In genomic region chr12:8698830-8699330, GRCh38 we compare ENCODE assay signal across 8 cellular contexts. TPM values are rescaled to one million over a fixed set of nuclear protein-coding genes. Genes with fewer than 3 reads are reported as not detected.
A peak's percentile ranks its signal among the peaks of the same experiment; 100 is the strongest.
DNase-seq lines count a peak whose midpoint lies in the region; ATAC-seq and TF ChIP-seq lines count a peak whose summit lies in the region.

No MANE protein-coding gene starts in this region.

- peaks cover 13 to 22% (median 15%) of the 10 kb centered on the region in 3 experiments; a peak in 6 of 7 replicates for H3K36me3 Mint-ChIP-seq in H9 (ENCODE audit: insufficient read depth in 1 of 3, low read depth in 3 of 3)

- H2AFZ ChIP-seq in H9 (ENCODE audit: low read length) = no peak overlapping the region

- peak overlapping the region; percentile 69 for H3K4me2 ChIP-seq in H9 (ENCODE audit: insufficient read depth, insufficient read length, low read length)
- H3K4me2 ChIP-seq in skeletal muscle satellite cell (ENCODE audit: low read length) = peak overlapping the region; percentile 94

- peak overlapping the region in 1 of 3 experiments; percentile 85; a peak in 3 of 7 replicates for H3K27ac Mint-ChIP-seq in H9

- TF ChIP-seq CTCF in H9 (conservative IDR thresholded peaks at IDR 0.05) (no peak), WI38 (IDR thresholded peaks at IDR 0.05; ENCODE audit: low read depth, low read length) (no peak), gastroesophageal sphincter (IDR thresholded peaks at IDR 0.05) (no peak)

- H2BK15ac ChIP-seq in H9 (ENCODE audit: low read depth, low read length) = no peak overlapping the region

- no peak overlapping the region for H2AK5ac ChIP-seq in H9 (ENCODE audit: insufficient read length, low read length)

- no peak overlapping the region for H4K91ac ChIP-seq in H9 (ENCODE audit: insufficient read length, low read depth, low read length)

- H3K27me3 ChIP-seq in H9 (ENCODE audit: insufficient read depth, low read length) (no peaks in the 10 kb centered on the region), gastroesophageal sphincter (no peaks in the 10 kb centered on the region), skeletal muscle satellite cell (ENCODE audit: control insufficient read depth, insufficient read depth, low read length) (no peaks in the 10 kb centered on the region)

- TF ChIP-seq EP300 in gastroesophageal sphincter (IDR thresholded peaks at IDR 0.05) = no peak

- H2BK5ac ChIP-seq in H9 (ENCODE audit: insufficient read length, low read length) = no peak overlapping the region

- no peak overlapping the region for H2BK20ac ChIP-seq in H9 (ENCODE audit: low read depth, low read length, poor library complexity, severe bottlenecking)

- peaks cover 3% of the 10 kb centered on the region for H3K79me1 ChIP-seq in H9 (ENCODE audit: insufficient read depth, low read depth, low read length, poor library complexity, severe bottlenecking)

- H3K23ac ChIP-seq in H9 (ENCODE audit: insufficient read length, low read depth, low read length) = no peak overlapping the region

- no peak for TF ChIP-seq POLR2A in gastroesophageal sphincter (IDR thresholded peaks at IDR 0.05)

- no CpG with 5 or more reads among the region's 2 CpGs for WGBS in H9 (ENCODE audit: extremely low coverage, insufficient read length, low lambda C conversion rate)
- WGBS in gastroesophageal sphincter (ENCODE audit: low coverage in 1 of 2), 2 donors = 13 to 14% methylated on average over 2 of the region's 2 CpGs

- H3K4me3 ChIP-seq in WI38 (ENCODE audit: low read depth, low read length) = peak overlapping the region; percentile 82
- H3K4me3 ChIP-seq in gastroesophageal sphincter = peak overlapping the region; percentile 61 to 99
- peak overlapping the region; percentile 99 for H3K4me3 ChIP-seq in skeletal muscle satellite cell (ENCODE audit: low read length)

- peaks cover 9% of the 10 kb centered on the region for H3K23me2 ChIP-seq in H9 (ENCODE audit: insufficient read length, low read depth, low read length, poor library complexity, severe bottlenecking)

- H3K27me3 Mint-ChIP-seq in H9 (ENCODE audit: low read depth) = no peaks in the 10 kb centered on the region

- no peak overlapping the region for H4K8ac ChIP-seq in H9 (replicated peaks; ENCODE audit: insufficient read length, low read depth, low read length)

- H4K5ac ChIP-seq in H9 (ENCODE audit: insufficient read length, low read depth, low read length) = no peak overlapping the region

- no peaks in the 10 kb centered on the region for H3K9me3 ChIP-seq in H9 (ENCODE audit: control insufficient read depth, low read depth, low read length)
- H3K9me3 ChIP-seq in gastroesophageal sphincter = no peaks in the 10 kb centered on the region
- H3K9me3 ChIP-seq in skeletal muscle satellite cell (replicated peaks; ENCODE audit: low read length) = no peaks in the 10 kb centered on the region

- H3K9me3 Mint-ChIP-seq in H9 = no peaks in the 10 kb centered on the region

- H3K4me1 Mint-ChIP-seq in H9 = peaks cover 35 to 41% of the 10 kb centered on the region in 2 experiments

- DNase-seq in H9 = no peak
- no peak for DNase-seq in DMS79 treated with DMSO at 0.1 percent for 48 hours (lab: John Stamatoyannopoulos, UW)
- no peak for DNase-seq in NCI-H748 treated with DMSO at 0.1 percent for 48 hours (lab: John Stamatoyannopoulos, UW)
- DNase-seq in substantia nigra (lab: John Stamatoyannopoulos, UW) = no peak

- no peak overlapping the region for H2BK120ac ChIP-seq in H9 (ENCODE audit: low read depth, low read length, poor library complexity, severe bottlenecking)

- H3T11ph ChIP-seq in H9 (ENCODE audit: low read length) = no peak overlapping the region

- peaks cover 25% of the 10 kb centered on the region; the same call in 1 of the 2 replicates for H3K79me2 ChIP-seq in H9 (ENCODE audit: insufficient read depth, low read length)

- H3K18ac ChIP-seq in H9 (ENCODE audit: insufficient read length, low read depth, low read length) = no peak overlapping the region

- H3K9ac ChIP-seq in H9 (ENCODE audit: extremely low read depth, insufficient read length, low read length) (peak overlapping the region; percentile 80), skeletal muscle satellite cell (ENCODE audit: low read depth, low read length) (peak overlapping the region; percentile 96)

- ATAC-seq in gastroesophageal sphincter = no peak
- ATAC-seq in GM19324 (IDR thresholded peaks at IDR 0.05; ENCODE audit: low FRiP score, unreplicated experiment) = no peak

- H3K36me3 ChIP-seq in gastroesophageal sphincter = no peaks in the 10 kb centered on the region
- H3K36me3 ChIP-seq in skeletal muscle satellite cell (ENCODE audit: insufficient read depth, low read length) = no peaks in the 10 kb centered on the region

- no peak overlapping the region for H3K4ac ChIP-seq in H9 (ENCODE audit: low read depth, low read length)

- H4K20me1 ChIP-seq in H9 (ENCODE audit: control insufficient read depth, insufficient read depth, insufficient read length) = no peaks in the 10 kb centered on the region

- H3K4me1 ChIP-seq in H9 (ENCODE audit: insufficient read depth, low read length) (no peaks in the 10 kb centered on the region; the same call in 1 of the 2 replicates), gastroesophageal sphincter (peaks cover 4 to 60% (median 5%) of the 10 kb centered on the region in 3 donors), skeletal muscle satellite cell (ENCODE audit: control insufficient read depth, insufficient read depth, low read length) (peaks cover 8% of the 10 kb centered on the region)

- H3K14ac ChIP-seq in H9 (ENCODE audit: insufficient read depth, low read length) = no peak overlapping the region

- H2BK12ac ChIP-seq in H9 (ENCODE audit: insufficient read length, low read depth, low read length) = no peak overlapping the region

- H3K4me3 Mint-ChIP-seq in H9 = peak overlapping the region; percentile 93 to 96

- H3K27ac ChIP-seq in H9 (ENCODE audit: insufficient read length, low read depth, low read length) (no peak overlapping the region), gastroesophageal sphincter (peak overlapping the region; percentile 82 to 100 (median 98)), substantia nigra (ENCODE audit: low read depth, low read length, poor library complexity, severe bottlenecking) (no peak overlapping the region)

- no peak overlapping the region for H3K56ac ChIP-seq in H9 (ENCODE audit: insufficient read length, low read depth, low read length)

RNA-seq across cellular contexts. Expression of gene RIMKLB, which starts 1.1 kb away (rescaled TPM):
- total RNA-seq in H9 (2021) (80.2 and 87.7 TPM in 2 replicates), gastroesophageal sphincter (10 to 100 TPM; 36.5 to 49.7 (median 43.5) TPM)
- total RNA-seq in skeletal muscle satellite cell (2012; rRNA removed) = 16.6 and 19.5 TPM in 2 replicates

RNA-seq across cellular contexts. Expression of gene MFAP5, which starts 36.3 kb away (rescaled TPM):
- 0.09 and 0.26 TPM in 2 replicates for total RNA-seq in H9 (2021)
- 100 to 1,000 TPM in 3 of 4 donors, 10 to 100 TPM in 1; 49.3 to 205 (median 137) TPM for total RNA-seq in gastroesophageal sphincter
- 2.0 and 62.0 TPM in 2 replicates for total RNA-seq in skeletal muscle satellite cell (2012; rRNA removed)

Comparison
In these comparisons a context has a peak if more than half of its experiments do, and no peak if none do; other contexts are left out.
1. H3K27ac ChIP-seq: peak in gastroesophageal sphincter (4 of 4); none in H9 (single experiment) and substantia nigra (single experiment).
2. RNA of gene MFAP5, which starts 36.3 kb away (total RNA-seq): 49.3 to 205 TPM in gastroesophageal sphincter; 0.09 to 0.26 TPM in H9; every median in the first group is over 10 times any median in the second.
3. Peak in every context shown above with its lines, with median percentiles within 50 percentile points of each other: H3K4me3 ChIP-seq.